Comparison of ENCODE assay signal across 1 cellular context in genomic region chr20:50071039-50071888, GRCh38.
TF ChIP-seq lines count a peak whose summit lies in the region.

No MANE protein-coding gene starts in this region.

TF ChIP-seq in HepG2, 621 proteins besides CTCF, POLR2A, EP300 and RAD21 (continued from another document and continues in another):
- TF ChIP-seq ZNF687 (CRISPR knock-in tag; IDR thresholded peaks at IDR 0.05) (peak; percentile 94), ZBTB4 (CRISPR knock-in tag; IDR thresholded peaks at IDR 0.05; ENCODE audit: borderline replicate concordance) (peak; percentile 58; the same call in 1 of the 2 replicates), TBX2 (CRISPR knock-in tag; IDR thresholded peaks at IDR 0.05; ENCODE audit: borderline replicate concordance) (peak; percentile 89), ZMYM2 (CRISPR knock-in tag; IDR thresholded peaks at IDR 0.05) (no peak), MAF1 (CRISPR knock-in tag; IDR thresholded peaks at IDR 0.05; ENCODE audit: borderline replicate concordance) (no peak), ZNF781 (CRISPR knock-in tag; IDR thresholded peaks at IDR 0.05; ENCODE audit: borderline replicate concordance, not compliant biosample characterization) (no peak), SETDB1 (CRISPR knock-in tag; IDR thresholded peaks at IDR 0.05; ENCODE audit: borderline replicate concordance) (no peak), CENPX (CRISPR knock-in tag; IDR thresholded peaks at IDR 0.05) (no peak), RORA (CRISPR knock-in tag; IDR thresholded peaks at IDR 0.05) (no peak), NFKBIZ (CRISPR knock-in tag; IDR thresholded peaks at IDR 0.05) (peak; percentile 61; the same call in 1 of the 2 replicates), ARID5B (CRISPR knock-in tag; IDR thresholded peaks at IDR 0.05) (peak; percentile 81), ZIK1 (CRISPR knock-in tag; IDR thresholded peaks at IDR 0.05; ENCODE audit: borderline replicate concordance, low read depth) (0 out of 2 replicates have a peak, but pooled peaks have one; percentile 55), ARID3A (IDR thresholded peaks at IDR 0.05; ENCODE audit: low read depth, low read length) (peak; percentile 33; the same call in 1 of the 2 replicates), ZNF570 (CRISPR knock-in tag; IDR thresholded peaks at IDR 0.05; ENCODE audit: borderline replicate concordance) (no peak), CCDC6 (CRISPR knock-in tag; IDR thresholded peaks at IDR 0.05) (no peak), TP53 (CRISPR knock-in tag; conservative IDR thresholded peaks at IDR 0.05) (no peak), ZNF883 (CRISPR knock-in tag; IDR thresholded peaks at IDR 0.05; ENCODE audit: not compliant biosample characterization) (no peak), HHEX (CRISPR knock-in tag; IDR thresholded peaks at IDR 0.05) (no peak), ZNF788 (CRISPR knock-in tag; IDR thresholded peaks at IDR 0.05; ENCODE audit: borderline replicate concordance) (peak; percentile 94; the same call in 1 of the 2 replicates), KLF13 (CRISPR knock-in tag; IDR thresholded peaks at IDR 0.05) (no peak), HOXA5 (CRISPR knock-in tag; IDR thresholded peaks at IDR 0.05) (peak; percentile 93), TEAD3 (CRISPR knock-in tag; optimal IDR thresholded peaks at IDR 0.05; ENCODE audit: borderline replicate concordance) (peak; percentile 79), HOXA9 (CRISPR knock-in tag; IDR thresholded peaks at IDR 0.05; ENCODE audit: borderline replicate concordance) (peak; percentile 88; the same call in 1 of the 2 replicates), NFIB (CRISPR knock-in tag; IDR thresholded peaks at IDR 0.05; ENCODE audit: borderline replicate concordance) (no peak), FOXA1 (IDR thresholded peaks at IDR 0.05) (no peak), FOXA1 (CRISPR knock-in tag; IDR thresholded peaks at IDR 0.05) (peak; percentile 42; the same call in 1 of the 2 replicates), ZFP41 (CRISPR knock-in tag; IDR thresholded peaks at IDR 0.05; ENCODE audit: borderline replicate concordance) (no peak), KDM2A (CRISPR knock-in tag; IDR thresholded peaks at IDR 0.05; ENCODE audit: borderline replicate concordance, low read depth) (peak; percentile 98), ISL2 (CRISPR knock-in tag; IDR thresholded peaks at IDR 0.05) (peak; percentile 61; the same call in 1 of the 2 replicates), SPEN (CRISPR knock-in tag; IDR thresholded peaks at IDR 0.05; ENCODE audit: low read depth) (peak; percentile 83; the same call in 1 of the 2 replicates), ZNF777 (CRISPR knock-in tag; IDR thresholded peaks at IDR 0.05) (0 out of 2 replicates have a peak, but pooled peaks have one; percentile 29), ZNF790 (CRISPR knock-in tag; IDR thresholded peaks at IDR 0.05; ENCODE audit: borderline replicate concordance) (0 out of 2 replicates have a peak, but pooled peaks have one; percentile 46), MATR3 (CRISPR knock-in tag; IDR thresholded peaks at IDR 0.05) (no peak), ZNF350 (CRISPR knock-in tag; IDR thresholded peaks at IDR 0.05; ENCODE audit: borderline replicate concordance, low read depth) (peak; percentile 69; the same call in 1 of the 2 replicates), ZNF343 (CRISPR knock-in tag; IDR thresholded peaks at IDR 0.05) (0 out of 2 replicates have a peak, but pooled peaks have one; percentile 79), DNMT3B (CRISPR knock-in tag; conservative IDR thresholded peaks at IDR 0.05) (peak; percentile 77; the same call in 1 of the 2 replicates), E2F5 (CRISPR knock-in tag; conservative IDR thresholded peaks at IDR 0.05) (0 out of 2 replicates have a peak, but pooled peaks have one; percentile 20), LCORL (IDR thresholded peaks at IDR 0.05) (no peak), LCORL (CRISPR knock-in tag; IDR thresholded peaks at IDR 0.05) (peak; percentile 97), TAF1 (CRISPR knock-in tag; IDR thresholded peaks at IDR 0.05) (peak; percentile 26; the same call in 1 of the 2 replicates), ATF3 (CRISPR knock-in tag; IDR thresholded peaks at IDR 0.05) (no peak), ZSCAN5A (CRISPR knock-in tag; IDR thresholded peaks at IDR 0.05; ENCODE audit: borderline replicate concordance) (peak; percentile 63; the same call in 1 of the 2 replicates), CREM (IDR thresholded peaks at IDR 0.05) (0 out of 2 replicates have a peak, but pooled peaks have one; percentile 49), CREM (CRISPR knock-in tag; IDR thresholded peaks at IDR 0.05) (no peak), ZNF598 (CRISPR knock-in tag; IDR thresholded peaks at IDR 0.05; ENCODE audit: borderline replicate concordance) (peak; percentile 63; the same call in 1 of the 2 replicates), TFAP4 (IDR thresholded peaks at IDR 0.05; ENCODE audit: borderline replicate concordance, low read depth) (peak; percentile 49; the same call in 1 of the 2 replicates), ZNF101 (CRISPR knock-in tag; IDR thresholded peaks at IDR 0.05; ENCODE audit: borderline replicate concordance, low read depth) (no peak), ZBTB7A (CRISPR knock-in tag; IDR thresholded peaks at IDR 0.05) (peak; percentile 94), NCOA5 (CRISPR knock-in tag; IDR thresholded peaks at IDR 0.05) (no peak), SNAPC5 (CRISPR knock-in tag; IDR thresholded peaks at IDR 0.05; ENCODE audit: borderline replicate concordance) (peak; percentile 62; the same call in 1 of the 2 replicates), SIN3B (IDR thresholded peaks at IDR 0.05; ENCODE audit: low read length) (no peak), HMGA1 (CRISPR knock-in tag; conservative IDR thresholded peaks at IDR 0.05) (no peak), ZNF530 (CRISPR knock-in tag; IDR thresholded peaks at IDR 0.05; ENCODE audit: low read depth) (no peak), FOXO1 (CRISPR knock-in tag; IDR thresholded peaks at IDR 0.05) (peak; percentile 81)
